Comparison of ENCODE assay signal across 9 cellular contexts in the genomic region with DNA sequence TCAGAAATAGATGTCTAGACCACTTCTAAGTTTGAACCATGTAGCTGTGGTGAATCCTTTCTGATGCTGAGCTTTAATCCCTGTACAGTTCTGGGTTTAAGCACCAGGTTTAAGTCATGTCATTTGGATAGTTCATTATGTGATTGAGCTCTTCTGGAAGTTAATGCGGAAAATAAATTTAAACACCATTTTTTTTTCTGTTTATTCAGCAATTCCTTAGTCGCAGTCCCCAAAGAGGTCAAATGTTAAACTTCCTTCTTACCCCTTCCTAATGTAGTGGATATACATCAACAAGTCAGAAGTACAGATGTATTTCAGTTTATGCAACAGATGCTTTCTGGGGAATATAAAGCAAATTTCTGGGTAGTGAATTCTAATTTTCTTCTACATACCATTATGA. TPM values are rescaled to one million over a fixed set of nuclear protein-coding genes. Genes with fewer than 3 reads are reported as not detected.
"Had no signal": no experiment of that assay in that cellular context is flagged by ENCODE, and none has a peak within 500 bp of the region (broad histone marks: within the 10 kb centered on the region; RNA-seq: fewer than 3 reads in every experiment).

No MANE protein-coding gene starts in this region.

- FAIRE-seq: H54 had no signal

- DNase-seq: H9, HCEC 1CT, Karpas-422, KBM-7 had no signal

- H3K9ac ChIP-seq: KMS-11 had no signal

- H3K4me3 Mint-ChIP-seq: GM23338, H9, IgD-negative memory B cell had no signal

- H3K9me3 Mint-ChIP-seq: GM23338 had no signal

- H2AFZ ChIP-seq: GM23338 had no signal

- H3K27me3 Mint-ChIP-seq: IgD-negative memory B cell had no signal

- H3K4me2 ChIP-seq: GM23338, KMS-11 had no signal

- H3K4me3 ChIP-seq: GM23338 had no signal

- ATAC-seq: GM23338 had no signal

- H3K4me1 Mint-ChIP-seq: GM23338, H9 had no signal

- H3K27ac ChIP-seq: KMS-11 had no signal

- H3K27ac Mint-ChIP-seq: GM23338, H9, IgD-negative memory B cell had no signal

RNA-seq across cellular contexts. Expression of a gene that starts 52.9 kb away (rescaled TPM):
- total RNA-seq: HT-29 had no signal
